In genomic region chr3:170180952-170181876, GRCh38 we compare ENCODE assay signal across 8 cellular contexts. TPM values are rescaled to one million over a fixed set of nuclear protein-coding genes. Genes with fewer than 3 reads are reported as not detected.
A peak's percentile ranks its signal among the peaks of the same experiment; 100 is the strongest.
DNase-seq lines count a peak whose midpoint lies in the region; ATAC-seq and TF ChIP-seq lines count a peak whose summit lies in the region.

A gene with protein sequence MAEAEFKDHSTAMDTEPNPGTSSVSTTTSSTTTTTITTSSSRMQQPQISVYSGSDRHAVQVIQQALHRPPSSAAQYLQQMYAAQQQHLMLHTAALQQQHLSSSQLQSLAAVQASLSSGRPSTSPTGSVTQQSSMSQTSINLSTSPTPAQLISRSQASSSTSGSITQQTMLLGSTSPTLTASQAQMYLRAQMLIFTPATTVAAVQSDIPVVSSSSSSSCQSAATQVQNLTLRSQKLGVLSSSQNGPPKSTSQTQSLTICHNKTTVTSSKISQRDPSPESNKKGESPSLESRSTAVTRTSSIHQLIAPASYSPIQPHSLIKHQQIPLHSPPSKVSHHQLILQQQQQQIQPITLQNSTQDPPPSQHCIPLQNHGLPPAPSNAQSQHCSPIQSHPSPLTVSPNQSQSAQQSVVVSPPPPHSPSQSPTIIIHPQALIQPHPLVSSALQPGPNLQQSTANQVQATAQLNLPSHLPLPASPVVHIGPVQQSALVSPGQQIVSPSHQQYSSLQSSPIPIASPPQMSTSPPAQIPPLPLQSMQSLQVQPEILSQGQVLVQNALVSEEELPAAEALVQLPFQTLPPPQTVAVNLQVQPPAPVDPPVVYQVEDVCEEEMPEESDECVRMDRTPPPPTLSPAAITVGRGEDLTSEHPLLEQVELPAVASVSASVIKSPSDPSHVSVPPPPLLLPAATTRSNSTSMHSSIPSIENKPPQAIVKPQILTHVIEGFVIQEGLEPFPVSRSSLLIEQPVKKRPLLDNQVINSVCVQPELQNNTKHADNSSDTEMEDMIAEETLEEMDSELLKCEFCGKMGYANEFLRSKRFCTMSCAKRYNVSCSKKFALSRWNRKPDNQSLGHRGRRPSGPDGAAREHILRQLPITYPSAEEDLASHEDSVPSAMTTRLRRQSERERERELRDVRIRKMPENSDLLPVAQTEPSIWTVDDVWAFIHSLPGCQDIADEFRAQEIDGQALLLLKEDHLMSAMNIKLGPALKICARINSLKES (minus strand): TSS chr3:170181733. CDS start chr3:170181715, 18 bp downstream.

- H3K4me3 ChIP-seq in epithelial cell of esophagus (ENCODE audit: low read length) (peak within 1 kb of the TSS; percentile 82), mononuclear cell (ENCODE audit: low read length) (peak within 1 kb of the TSS; percentile 87)

- DNase-seq in DMS153 treated with DMSO at 0.1 percent for 48 hours (lab: John Stamatoyannopoulos, UW; ENCODE audit: unreplicated experiment) (peak; percentile 88), OCI-M2 (lab: John Stamatoyannopoulos, UW; ENCODE audit: unreplicated experiment) (peak; percentile 23), activated T-cell treated with anti-CD3 and anti-CD28 coated beads for 4 hours (peak; percentile 89), epithelial cell of esophagus (ENCODE audit: low read depth) (peak; percentile 90)
- peak; percentile 89 for DNase-seq in stimulated activated CD8-positive, alpha-beta memory T cell treated with anti-CD3 and anti-CD28 coated beads, Interleukin-2, amount 100 ng/mL, for 48 hours (ENCODE audit: low read depth in 2 of 2)

- TF ChIP-seq RAD21 in Ishikawa (IDR thresholded peaks at IDR 0.05; ENCODE audit: low read depth) = no peak

- no peaks in the 10 kb centered on the region for H3K27me3 ChIP-seq in mononuclear cell (ENCODE audit: insufficient read depth, low read length)

- peaks cover 35% of the 10 kb centered on the region for H3K4me1 ChIP-seq in mononuclear cell (ENCODE audit: insufficient read depth, low read length)

- TF ChIP-seq CTCF in epithelial cell of esophagus (IDR thresholded peaks at IDR 0.05; ENCODE audit: insufficient read depth, low read depth, low read length, missing control alignments) = peak; percentile 7

- H3K9me3 ChIP-seq in mononuclear cell (ENCODE audit: low read depth, low read length) = no peaks in the 10 kb centered on the region

- no peak; the same call in 1 of the 2 replicates for TF ChIP-seq EP300 in Ishikawa (IDR thresholded peaks at IDR 0.05; ENCODE audit: borderline replicate concordance)

- ATAC-seq in GM21619 (IDR thresholded peaks at IDR 0.05; ENCODE audit: unreplicated experiment) = peak; percentile 74

TF ChIP-seq in Ishikawa, 13 proteins besides CTCF, POLR2A, EP300 and RAD21:
- peak; percentile 14; the same call in 1 of the 2 replicates for TF ChIP-seq EGR1 (IDR thresholded peaks at IDR 0.05)
- no peak for TF ChIP-seq CREB1 (IDR thresholded peaks at IDR 0.05; ENCODE audit: low read depth)
- TF ChIP-seq, protein P1, sequence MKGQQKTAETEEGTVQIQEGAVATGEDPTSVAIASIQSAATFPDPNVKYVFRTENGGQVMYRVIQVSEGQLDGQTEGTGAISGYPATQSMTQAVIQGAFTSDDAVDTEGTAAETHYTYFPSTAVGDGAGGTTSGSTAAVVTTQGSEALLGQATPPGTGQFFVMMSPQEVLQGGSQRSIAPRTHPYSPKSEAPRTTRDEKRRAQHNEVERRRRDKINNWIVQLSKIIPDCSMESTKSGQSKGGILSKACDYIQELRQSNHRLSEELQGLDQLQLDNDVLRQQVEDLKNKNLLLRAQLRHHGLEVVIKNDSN (IDR thresholded peaks at IDR 0.05) = peak; percentile 98
- peak; percentile 84 for TF ChIP-seq CEBPB (IDR thresholded peaks at IDR 0.05)
- no peak; the same call in 1 of the 2 replicates for TF ChIP-seq ZBTB7A (IDR thresholded peaks at IDR 0.05; ENCODE audit: low read depth)
- peak; percentile 35 for TF ChIP-seq TEAD4 (IDR thresholded peaks at IDR 0.05)
- no peak for TF ChIP-seq NFIC (IDR thresholded peaks at IDR 0.05)
- TF ChIP-seq TCF12 (IDR thresholded peaks at IDR 0.05; ENCODE audit: low read depth) = no peak; the same call in none of the 2 replicates
- TF ChIP-seq YY1 (IDR thresholded peaks at IDR 0.05; ENCODE audit: low read depth) = peak; percentile 95
- no peak; the same call in 1 of the 2 replicates for TF ChIP-seq FOXM1 (IDR thresholded peaks at IDR 0.05; ENCODE audit: borderline replicate concordance, low read depth)
- peak; percentile 95 for TF ChIP-seq TAF1 (IDR thresholded peaks at IDR 0.05; ENCODE audit: low read depth)
- peak; percentile 89 for TF ChIP-seq MAX (IDR thresholded peaks at IDR 0.05)
- TF ChIP-seq REST (IDR thresholded peaks at IDR 0.05; ENCODE audit: low read depth) = peak; percentile 33; the same call in 1 of the 2 replicates

RNA-seq across cellular contexts. Expression of the gene that starts here (rescaled TPM):
- 152 TPM for total RNA-seq in mononuclear cell

Comparison
In these comparisons a context has a peak if more than half of its experiments do, and no peak if none do; other contexts are left out.
1. Peak in every context shown above with its lines: DNase-seq, ATAC-seq and H3K4me3 ChIP-seq.
2. DNase-seq: peak in every context shown above with its lines; median percentile 90 in epithelial cell of esophagus; 89 in activated T-cell treated with anti-CD3 and anti-CD28 coated beads for 4 hours; 89 in stimulated activated CD8-positive, alpha-beta memory T cell treated with anti-CD3 and anti-CD28 coated beads, Interleukin-2, amount 100 ng/mL, for 48 hours; 88 in DMS153 treated with DMSO at 0.1 percent for 48 hours; 23 in OCI-M2.